8 cellular contexts compared by ENCODE assay signal in genomic region chr21:8194039-8194438, GRCh38.
DNase-seq lines count a peak whose midpoint lies in the region; ATAC-seq and TF ChIP-seq lines count a peak whose summit lies in the region.
"Not testable (repeated sequence)": the region's sequence is repeated elsewhere in the genome, so short reads cannot be mapped to it uniquely, and the experiment has no call there.

No MANE protein-coding gene starts in this region.

- TF ChIP-seq POLR2A in body of pancreas (IDR thresholded peaks at IDR 0.05): not testable (repeated sequence)

- H3K27me3 ChIP-seq in RWPE2 (ENCODE audit: insufficient read depth, poor library complexity, severe bottlenecking); body of pancreas; lung (ENCODE audit: control insufficient read depth, insufficient read depth); aorta (ENCODE audit: control insufficient read depth in 1 of 2, insufficient read depth in 2 of 2, low read length in 1 of 2): not testable (repeated sequence)

- not testable (repeated sequence) for H3K4me3 ChIP-seq in RWPE2 (ENCODE audit: severe bottlenecking); body of pancreas; lung; aorta (ENCODE audit: low read length in 2 of 2)

- H3K36me3 ChIP-seq in RWPE2 (ENCODE audit: low read depth); body of pancreas (replicated peaks in 1 of 2; ENCODE audit: insufficient read depth in 1 of 2, low read depth in 2 of 2); lung (ENCODE audit: control insufficient read depth in 2 of 2, insufficient read depth in 2 of 2, low read length in 2 of 2); aorta (ENCODE audit: control insufficient read depth in 1 of 2, insufficient read depth in 2 of 2, low read length in 1 of 2): not testable (repeated sequence)

- not testable (repeated sequence) for H3K27ac ChIP-seq in RWPE2 (ENCODE audit: poor library complexity, severe bottlenecking); body of pancreas; lung (ENCODE audit: low read depth in 1 of 2, low read length in 1 of 2); aorta (ENCODE audit: low read depth in 1 of 2, low read length in 2 of 2)

- ATAC-seq in GM18867 (IDR thresholded peaks at IDR 0.05; ENCODE audit: unreplicated experiment) (peak; percentile 74), GM21515 (IDR thresholded peaks at IDR 0.05; ENCODE audit: unreplicated experiment) (peak; percentile 74), HG02759 (IDR thresholded peaks at IDR 0.05; ENCODE audit: unreplicated experiment) (peak; percentile 66), HG03175 (IDR thresholded peaks at IDR 0.05; ENCODE audit: unreplicated experiment) (peak; percentile 67), RWPE2 (ENCODE audit: low read depth) (peak; percentile 86), body of pancreas (peak; percentile 83), lung (ENCODE audit: insufficient read depth, low FRiP score) (peak; percentile 68), aorta (ENCODE audit: low FRiP score) (peak; percentile 83)

- H3K4me1 ChIP-seq in RWPE2 (ENCODE audit: insufficient read depth, poor library complexity, severe bottlenecking); body of pancreas; lung (ENCODE audit: control insufficient read depth in 2 of 2, insufficient read depth in 2 of 2, low read length in 2 of 2); aorta (ENCODE audit: control insufficient read depth in 1 of 2, insufficient read depth in 2 of 2, low read length in 2 of 2): not testable (repeated sequence)

- DNase-seq in RWPE2 (ENCODE audit: low spot score); body of pancreas; lung (ENCODE audit: low spot score); aorta: not testable (repeated sequence)

- WGBS in body of pancreas, 2 donors: no CpG with 5 or more reads among the region's 16 CpGs
- WGBS in lung, 2 donors: no CpG with 5 or more reads among the region's 16 CpGs
- WGBS in aorta, 2 donors: no CpG with 5 or more reads among the region's 16 CpGs

- intact Hi-C loops in body of pancreas (cut with DNase I); aorta (cut with DNase I): not testable (repeated sequence)

- not testable (repeated sequence) for H3K9me3 ChIP-seq in RWPE2 (ENCODE audit: severe bottlenecking); body of pancreas; lung (ENCODE audit: control insufficient read depth in 2 of 2, insufficient read depth in 1 of 2, low read length in 1 of 2); aorta (ENCODE audit: control insufficient read depth, low read length)

- not testable (repeated sequence) for TF ChIP-seq CTCF in RWPE2 (IDR thresholded peaks at IDR 0.05; ENCODE audit: poor library complexity, severe bottlenecking); body of pancreas (IDR thresholded peaks at IDR 0.05); lung (IDR thresholded peaks at IDR 0.05; ENCODE audit: control extremely low read depth, extremely low read depth)
